ENCODE assay signal across 10 cellular contexts in the genomic region with DNA sequence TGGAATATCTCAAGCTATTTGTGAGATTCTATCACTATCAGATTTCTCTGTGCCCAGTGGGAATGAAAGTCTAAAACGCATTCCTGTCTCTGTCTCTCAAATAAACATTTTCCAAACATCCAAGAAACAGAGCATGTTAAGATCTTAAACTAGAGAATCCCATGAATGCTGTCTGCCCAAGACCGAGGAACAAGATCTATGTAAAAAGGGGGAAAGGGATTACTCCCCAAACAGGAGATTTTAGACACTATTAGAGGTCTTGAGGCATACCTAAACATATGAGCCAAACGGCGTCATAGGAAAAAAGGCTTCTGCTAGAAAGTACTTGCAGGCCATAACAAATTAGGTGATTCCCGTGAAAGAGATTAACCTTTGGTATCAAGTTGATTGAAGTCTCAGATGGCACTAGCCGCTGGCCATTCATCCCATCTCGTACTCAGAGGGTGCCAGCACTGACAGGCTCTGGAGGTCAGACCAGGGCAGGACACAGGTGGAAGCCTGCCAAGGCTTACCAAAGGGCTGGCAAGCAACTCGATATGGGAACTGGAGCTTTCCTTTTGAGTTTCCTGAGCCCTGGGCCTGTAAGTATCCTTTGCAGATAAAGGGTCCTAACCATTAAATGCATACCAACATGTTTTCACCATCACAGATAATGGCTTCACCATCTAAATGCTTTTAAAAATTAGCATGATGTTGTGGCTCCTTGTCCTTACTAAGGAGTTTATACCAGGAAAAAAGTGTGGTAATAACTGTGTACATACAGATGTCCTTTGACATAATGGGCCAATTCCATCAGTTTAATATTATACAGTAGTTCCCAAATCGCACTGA.
DNase-seq lines count a peak whose midpoint lies in the region; ATAC-seq, FAIRE-seq and TF ChIP-seq lines count a peak whose summit lies in the region.
"Had no signal": no experiment of that assay in that cellular context is flagged by ENCODE, and none has a peak within 500 bp of the region (broad histone marks: within the 10 kb centered on the region; RNA-seq: fewer than 3 reads in every experiment).

No MANE protein-coding gene starts in this region.

- no peaks in the 10 kb centered on the region for H4K20me1 ChIP-seq in HepG2 (ENCODE audit: insufficient read depth, low read length)

- ATAC-seq in HepG2: no peak
- ATAC-seq in T-helper 17 cell: no peak
- ATAC-seq in HG03571 (IDR thresholded peaks at IDR 0.05; ENCODE audit: unreplicated experiment): no peak

- no peaks in the 10 kb centered on the region for H3K36me3 Mint-ChIP-seq in T-helper 17 cell (ENCODE audit: low read depth)
- H3K36me3 Mint-ChIP-seq in activated naive CD4-positive, alpha-beta T cell treated with anti-CD3 and anti-CD28 coated beads for 36 hours (ENCODE audit: low read depth): no peaks in the 10 kb centered on the region

- no peak for FAIRE-seq in HepG2 (lab: Jason Lieb, UNC)

- WGBS in HepG2 (ENCODE audit: low lambda C conversion rate): 56% methylated on average over 8 of the region's 9 CpGs

- no peaks in the 10 kb centered on the region for H3K27me3 ChIP-seq in HepG2 (ENCODE audit: control insufficient read depth in 1 of 2, insufficient read depth in 2 of 2, low read length in 2 of 2)

- no peak overlapping the region for H3K9ac ChIP-seq in HepG2 (ENCODE audit: insufficient read depth, low read depth, low read length)

- H3K4me3 ChIP-seq in HepG2 (replicated peaks in 1 of 3; ENCODE audit: insufficient read depth in 1 of 3, low read depth in 2 of 3, low read length in 3 of 3): no peak overlapping the region

- H3K4me3 Mint-ChIP-seq in T-helper 17 cell: no peak overlapping the region
- no peak overlapping the region for H3K4me3 Mint-ChIP-seq in activated naive CD4-positive, alpha-beta T cell treated with anti-CD3 and anti-CD28 coated beads for 36 hours

- TF ChIP-seq POLR2A in HepG2 (IDR thresholded peaks at IDR 0.05; ENCODE audit: insufficient read depth in 1 of 2, low read depth in 2 of 2, low read length in 2 of 2): no peak

- TF ChIP-seq CTCF in HepG2 (CRISPR knock-in tag; IDR thresholded peaks at IDR 0.05): no peak

- H3K9me3 ChIP-seq in HepG2 (ENCODE audit: low read length) (no peaks in the 10 kb centered on the region), T-helper 17 cell (ENCODE audit: control insufficient read depth, low read length, poor library complexity, severe bottlenecking) (no peaks in the 10 kb centered on the region)

- H3K4me1 Mint-ChIP-seq in T-helper 17 cell: peaks cover 25% of the 10 kb centered on the region
- peaks cover 33% of the 10 kb centered on the region for H3K4me1 Mint-ChIP-seq in activated naive CD4-positive, alpha-beta T cell treated with anti-CD3 and anti-CD28 coated beads for 36 hours (ENCODE audit: low read depth)

- in situ Hi-C loops in HepG2 (cut with HindIII; ENCODE audit: extremely low pct_ligation_motif_present, low pct_unique_long_range_greater_than_20kb): no loop called here

- CTCF ChIA-PET in HepG2 (lab: Yijun Ruan, JAX; ENCODE audit: low intra/inter-chr PET ratio, low total read pairs): no interaction called here
- CTCF ChIA-PET in activated naive CD4-positive, alpha-beta T cell treated with anti-CD3 and anti-CD28 coated beads for 36 hours (lab: Charles Lee): no interaction called here

- DNase-seq in M059J (ENCODE audit: low read depth): peak; percentile 89
- peak; percentile 92 for DNase-seq in dermis blood vessel endothelial cell
- DNase-seq in HepG2 (ENCODE audit: low spot score): no peak
- DNase-seq in superior temporal gyrus (ENCODE audit: extremely low spot score): peak; percentile 83
- DNase-seq in NCI-H2227 (lab: John Stamatoyannopoulos, UW; ENCODE audit: unreplicated experiment): no peak
- DNase-seq in T-helper 17 cell: no peak
- DNase-seq in activated naive CD4-positive, alpha-beta T cell treated with anti-CD3 and anti-CD28 coated beads for 36 hours: no peak
- DNase-seq: NCI-H2081 treated with DMSO at 0.1 percent for 48 hours; stimulated activated CD4-positive, alpha-beta T cell treated with anti-CD3 and anti-CD28 coated beads, Interleukin-1b, Interleukin-23, amount 100 ng/mL, for 48 hours had no signal

- TF ChIP-seq RAD21 in HepG2 (CRISPR knock-in tag; IDR thresholded peaks at IDR 0.05): no peak

- peaks cover under 1% of the 10 kb centered on the region for H3K9me3 Mint-ChIP-seq in activated naive CD4-positive, alpha-beta T cell treated with anti-CD3 and anti-CD28 coated beads for 36 hours

- TF ChIP-seq EP300 in HepG2 (IDR thresholded peaks at IDR 0.05; ENCODE audit: low read depth in 2 of 2, low read length in 2 of 2) (no peak), HepG2 (CRISPR knock-in tag; IDR thresholded peaks at IDR 0.05; ENCODE audit: borderline replicate concordance) (no peak)

- H3K36me3 ChIP-seq in HepG2 (replicated peaks in 1 of 2; ENCODE audit: control insufficient read depth in 1 of 2, insufficient read depth in 2 of 2, low read length in 2 of 2): no peaks in the 10 kb centered on the region

- peaks cover 42% of the 10 kb centered on the region for H3K4me1 ChIP-seq in HepG2 (ENCODE audit: insufficient read depth, low read length)

- H2AFZ ChIP-seq in HepG2 (ENCODE audit: low read length): no peak overlapping the region

- no peak overlapping the region for H3K27ac Mint-ChIP-seq in T-helper 17 cell
- no peak overlapping the region for H3K27ac Mint-ChIP-seq in activated naive CD4-positive, alpha-beta T cell treated with anti-CD3 and anti-CD28 coated beads for 36 hours

- POLR2A ChIA-PET in HepG2 (lab: Yijun Ruan, JAX): no interaction called here

- H3K4me2 ChIP-seq in HepG2 (ENCODE audit: low read depth, low read length): no peak overlapping the region

- no TSS peak for BruUV-seq in HepG2 (replicated peaks; lab: Mats Ljungman, UMichigan)

- intact Hi-C loops in HepG2 (cut with micrococcal nuclease; ENCODE audit: unreplicated experiment): no loop called here
- intact Hi-C loops in activated naive CD4-positive, alpha-beta T cell treated with anti-CD3 and anti-CD28 coated beads for 36 hours (cut with micrococcal nuclease): no loop called here

- no peaks in the 10 kb centered on the region for H3K27me3 Mint-ChIP-seq in T-helper 17 cell
- H3K27me3 Mint-ChIP-seq in activated naive CD4-positive, alpha-beta T cell treated with anti-CD3 and anti-CD28 coated beads for 36 hours (ENCODE audit: low read depth): no peaks in the 10 kb centered on the region

- no peak overlapping the region for H3K27ac ChIP-seq in HepG2 (ENCODE audit: extremely low read length, insufficient read depth, low read length)

- no peaks in the 10 kb centered on the region for H3K79me2 ChIP-seq in HepG2 (ENCODE audit: insufficient read depth, low read length)

TF ChIP-seq in HepG2, 621 proteins besides CTCF, POLR2A, EP300 and RAD21:
- TF ChIP-seq MAF1 (CRISPR knock-in tag; IDR thresholded peaks at IDR 0.05; ENCODE audit: borderline replicate concordance): no peak
- TF ChIP-seq, protein P1, sequence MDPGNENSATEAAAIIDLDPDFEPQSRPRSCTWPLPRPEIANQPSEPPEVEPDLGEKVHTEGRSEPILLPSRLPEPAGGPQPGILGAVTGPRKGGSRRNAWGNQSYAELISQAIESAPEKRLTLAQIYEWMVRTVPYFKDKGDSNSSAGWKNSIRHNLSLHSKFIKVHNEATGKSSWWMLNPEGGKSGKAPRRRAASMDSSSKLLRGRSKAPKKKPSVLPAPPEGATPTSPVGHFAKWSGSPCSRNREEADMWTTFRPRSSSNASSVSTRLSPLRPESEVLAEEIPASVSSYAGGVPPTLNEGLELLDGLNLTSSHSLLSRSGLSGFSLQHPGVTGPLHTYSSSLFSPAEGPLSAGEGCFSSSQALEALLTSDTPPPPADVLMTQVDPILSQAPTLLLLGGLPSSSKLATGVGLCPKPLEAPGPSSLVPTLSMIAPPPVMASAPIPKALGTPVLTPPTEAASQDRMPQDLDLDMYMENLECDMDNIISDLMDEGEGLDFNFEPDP (CRISPR knock-in tag; conservative IDR thresholded peaks at IDR 0.05): 0 out of 2 replicates have a peak, but pooled peaks have one; percentile 50

Comparison
In these comparisons a context has a peak if more than half of its experiments do, and no peak if none do; other contexts are left out.
1. DNase-seq: peak in M059J (single experiment), dermis blood vessel endothelial cell (single experiment) and superior temporal gyrus (single experiment); none in HepG2 (single experiment), NCI-H2227 (single experiment), T-helper 17 cell (0 of 3) and activated naive CD4-positive, alpha-beta T cell treated with anti-CD3 and anti-CD28 coated beads for 36 hours (single experiment).